8 cellular contexts compared by ENCODE assay signal in the genomic region with DNA sequence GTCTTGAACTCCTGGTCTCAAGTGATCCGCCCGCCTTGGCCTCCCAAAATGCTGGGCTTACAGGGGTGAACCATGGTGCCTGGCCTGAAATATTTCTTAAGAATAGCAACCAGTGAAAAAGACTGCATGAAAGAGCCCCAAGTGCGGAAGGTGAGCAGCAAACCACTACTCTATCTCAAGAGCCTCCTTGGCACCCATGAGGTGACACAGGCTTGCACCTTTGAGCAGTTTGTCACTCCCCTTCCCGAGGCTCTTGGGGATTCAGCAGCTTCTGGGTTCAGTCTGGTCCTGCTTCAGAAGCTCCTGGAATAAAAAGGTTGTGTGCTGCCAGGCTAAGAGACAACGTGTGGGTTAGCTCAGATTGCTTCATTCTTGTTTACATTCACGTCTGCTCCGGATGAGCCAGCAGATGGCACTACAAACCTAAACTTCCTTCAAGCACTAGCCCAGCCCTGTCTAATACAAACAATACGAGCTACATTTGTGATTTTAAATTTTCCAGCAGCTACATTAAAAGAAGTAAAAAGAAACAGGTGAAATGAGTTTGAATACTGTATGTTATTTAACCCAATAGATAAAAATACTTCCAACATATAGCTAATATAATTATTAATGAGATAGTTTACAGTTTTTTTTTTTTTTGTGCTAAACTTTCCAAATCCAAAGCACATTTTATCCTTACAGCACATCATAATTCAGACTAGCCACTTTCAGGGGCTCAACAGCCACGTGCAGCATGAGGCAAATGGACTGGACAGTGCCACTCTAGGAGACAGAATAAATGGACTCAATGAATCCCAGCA. TPM values are rescaled to one million over a fixed set of nuclear protein-coding genes. Genes with fewer than 3 reads are reported as not detected.
DNase-seq lines count a peak whose midpoint lies in the region; ATAC-seq and TF ChIP-seq lines count a peak whose summit lies in the region.

No MANE protein-coding gene starts in this region.

- ATAC-seq in Right ventricle myocardium inferior (peak; percentile 80), HG03103 (IDR thresholded peaks at IDR 0.05; ENCODE audit: low read depth, unreplicated experiment) (peak; percentile 78)

- intact Hi-C loops in Right ventricle myocardium inferior (cut with DNase I), result loop anchor here (1.0 to 10.0 kb wide), 2 partner anchors 454 to 539 kb away; no protein-coding TSS in a partner anchor
- intact Hi-C loops in cardiac septum (cut with DNase I), result loop anchor here (2.0 to 5.0 kb wide), 2 partner anchors 457 to 538 kb away; no protein-coding TSS in a partner anchor

- H3K36me3 ChIP-seq in kidney epithelial cell (ENCODE audit: control insufficient read depth, insufficient read depth, low read length), result no peaks in the 10 kb centered on the region

- peak overlapping the region; percentile 85 for H3K27ac ChIP-seq in caudate nucleus (ENCODE audit: low read depth, low read length)

- no peak overlapping the region for H3K4me3 ChIP-seq in kidney epithelial cell (ENCODE audit: low read depth, low read length)

- DNase-seq in Right ventricle myocardium inferior (ENCODE audit: missing footprints), result no peak
- DNase-seq in cardiac septum (ENCODE audit: low spot score), result no peak
- DNase-seq in NCI-H226, result peak; percentile 55
- peak; percentile 19 to 44 (median 32) for DNase-seq in activated CD4-positive, CD25-positive, alpha-beta regulatory T cell (lab: John Stamatoyannopoulos, UW)
- peak in 58 of 61 donors; percentile 8 to 87 (median 52) for DNase-seq in caudate nucleus (lab: John Stamatoyannopoulos, UW)
- no peak for DNase-seq in kidney epithelial cell (ENCODE audit: low read depth)
- peak; percentile 56 for DNase-seq in stimulated activated CD4-positive, alpha-beta T cell treated with anti-CD3 and anti-CD28 coated beads, Interleukin-4, amount 100 ng/mL, for 1 hour

- no peaks in the 10 kb centered on the region for H3K27me3 ChIP-seq in kidney epithelial cell (ENCODE audit: control insufficient read depth, insufficient read depth, low read length)

- peak; percentile 74 for TF ChIP-seq CTCF in kidney epithelial cell (IDR thresholded peaks at IDR 0.05; ENCODE audit: insufficient read depth, low read length, poor library complexity, severe bottlenecking)

RNA-seq across cellular contexts. Expression of a gene that starts 46.2 kb away (rescaled TPM):
- total RNA-seq in Right ventricle myocardium inferior, result not detected
- total RNA-seq in cardiac septum, result not detected
- total RNA-seq in kidney epithelial cell, result not detected in 2 replicates

Comparison
In these comparisons a context has a peak if more than half of its experiments do, and no peak if none do; other contexts are left out.
1. DNase-seq: peak in NCI-H226 (single experiment), activated CD4-positive, CD25-positive, alpha-beta regulatory T cell (4 of 4), caudate nucleus (58 of 61) and stimulated activated CD4-positive, alpha-beta T cell treated with anti-CD3 and anti-CD28 coated beads, Interleukin-4, amount 100 ng/mL, for 1 hour (single experiment); none in Right ventricle myocardium inferior (single experiment), cardiac septum (single experiment) and kidney epithelial cell (single experiment).